22 cellular contexts compared by ENCODE assay signal in the genomic region with DNA sequence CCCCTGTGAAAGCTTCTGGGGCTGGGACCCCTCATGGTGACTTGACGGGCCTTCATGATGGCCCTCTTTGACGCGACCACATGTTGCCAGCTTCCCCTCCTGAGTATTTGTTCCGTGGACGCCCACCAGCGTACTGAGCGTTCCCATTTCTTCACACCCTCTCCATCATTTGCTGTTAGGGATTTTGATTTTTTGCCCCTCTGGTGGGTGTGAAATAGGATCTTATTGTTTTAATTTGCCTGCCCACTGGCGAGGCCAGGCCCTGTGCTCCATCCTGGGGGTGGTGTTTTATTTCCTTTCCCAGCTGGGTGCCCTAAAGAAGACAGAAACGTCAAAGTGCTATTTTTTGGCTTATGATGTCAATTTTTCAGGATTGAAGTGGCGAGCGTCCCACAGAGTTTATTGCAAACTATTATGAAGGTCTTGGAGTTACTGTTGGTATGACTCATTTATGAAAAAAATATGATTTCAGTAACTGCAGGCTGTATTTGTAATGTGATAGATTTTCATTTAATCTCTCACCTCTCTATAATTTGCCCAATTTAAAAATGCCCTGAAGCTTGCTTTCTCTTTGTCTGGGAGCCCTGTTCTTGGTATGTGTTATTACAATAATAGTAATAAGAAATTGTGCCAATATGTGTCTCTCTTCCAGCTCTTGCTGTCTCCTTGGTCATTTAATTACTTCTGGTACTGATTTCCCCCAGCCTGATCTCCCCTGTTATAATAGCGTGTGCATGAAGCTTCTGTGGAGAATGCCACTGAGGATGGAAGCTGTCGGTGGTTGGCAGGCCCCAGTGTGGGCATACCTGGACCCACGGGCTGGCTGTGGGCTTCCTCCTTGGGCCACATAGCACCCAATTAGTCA. TPM values are rescaled to one million over a fixed set of nuclear protein-coding genes. Genes with fewer than 3 reads are reported as not detected.
DNase-seq lines count a peak whose midpoint lies in the region; ATAC-seq and TF ChIP-seq lines count a peak whose summit lies in the region.
"Had no signal": no experiment of that assay in that cellular context is flagged by ENCODE, and none has a peak within 500 bp of the region (broad histone marks: within the 10 kb centered on the region; RNA-seq: fewer than 3 reads in every experiment).

No MANE protein-coding gene starts in this region.

- H3K4me1 ChIP-seq in PC-3 (ENCODE audit: insufficient read depth, low read length) = peaks cover 35% of the 10 kb centered on the region
- H3K4me1 ChIP-seq: ascending aorta, upper lobe of right lung had no signal

- no peaks in the 10 kb centered on the region for H3K9me3 Mint-ChIP-seq in central memory CD8-positive, alpha-beta T cell
- H3K9me3 Mint-ChIP-seq: CD4-positive, alpha-beta T cell; nephron; T-helper 2 cell treated with Interferon-gamma antibody and Interleukin-4, amounts not matched to agents 5 μg/mL and 100 μg/mL, for 36 hours had no signal

- H2AFZ ChIP-seq in PC-3 (ENCODE audit: low read length) = no peak overlapping the region

- no peak overlapping the region for H3K4me3 ChIP-seq in PC-3 (ENCODE audit: low read length)
- H3K4me3 ChIP-seq: ascending aorta, upper lobe of right lung had no signal

- H3K4me3 Mint-ChIP-seq in central memory CD8-positive, alpha-beta T cell = no peak overlapping the region
- H3K4me3 Mint-ChIP-seq: activated CD8-positive, alpha-beta memory T cell treated with anti-CD3 and anti-CD28 coated beads, Interleukin-2, amount 10 ng/mL, durations not matched to agents 7 days and 5 days; CD4-positive, alpha-beta T cell; nephron; T-helper 2 cell treated with Interferon-gamma antibody and Interleukin-4, amounts not matched to agents 5 μg/mL and 100 μg/mL, for 36 hours had no signal

- H3K36me3 Mint-ChIP-seq in central memory CD8-positive, alpha-beta T cell (ENCODE audit: insufficient read depth) = no peaks in the 10 kb centered on the region

- H3F3A ChIP-seq in PC-3 (ENCODE audit: low read length, unreplicated experiment) = no peaks in the 10 kb centered on the region

- POLR2A ChIA-PET in PC-3 (lab: Charles Lee; ENCODE audit: unreplicated experiment) = interaction anchor here (0.5 to 0.6 kb wide), 2 partner anchors 17 to 21 kb away, joined by 3 to 9 read pairs; no protein-coding TSS in a partner anchor

- no peaks in the 10 kb centered on the region for H3K79me2 ChIP-seq in PC-3 (ENCODE audit: low read length)

- CTCF ChIA-PET in PC-3 (lab: Charles Lee) = interaction anchor here (0.7 to 2.7 kb wide), 2 partner anchors 37 to 38 kb away, joined by 3 to 12 read pairs; no protein-coding TSS in a partner anchor

- peak overlapping the region; percentile 35 for H3K27ac ChIP-seq in PC-3 (ENCODE audit: low read length)
- H3K27ac ChIP-seq: ascending aorta, upper lobe of right lung had no signal

- intact Hi-C loops in PC-3 (cut with micrococcal nuclease) = no loop called here

- H3K27me3 ChIP-seq in PC-3 (ENCODE audit: low read length) = no peaks in the 10 kb centered on the region
- H3K27me3 ChIP-seq: ascending aorta, upper lobe of right lung had no signal

- H3K27ac Mint-ChIP-seq in central memory CD8-positive, alpha-beta T cell (ENCODE audit: low read depth) = peak overlapping the region; percentile 16
- H3K27ac Mint-ChIP-seq: activated CD8-positive, alpha-beta memory T cell treated with anti-CD3 and anti-CD28 coated beads, Interleukin-2, amount 10 ng/mL, durations not matched to agents 7 days and 5 days; CD4-positive, alpha-beta T cell; nephron; T-helper 2 cell treated with Interferon-gamma antibody and Interleukin-4, amounts not matched to agents 5 μg/mL and 100 μg/mL, for 36 hours had no signal

- no peak overlapping the region for H3K9ac ChIP-seq in PC-3 (ENCODE audit: low read length)

- no peaks in the 10 kb centered on the region for H4K20me1 ChIP-seq in PC-3 (ENCODE audit: low read length)

- BruUV-seq in PC-3 (replicated peaks; lab: Mats Ljungman, UMichigan) = no TSS peak

- H3K4me1 Mint-ChIP-seq in central memory CD8-positive, alpha-beta T cell = peaks cover 19% of the 10 kb centered on the region

- no peaks in the 10 kb centered on the region for H3K9me2 ChIP-seq in PC-3 (replicated peaks; ENCODE audit: low read length)

- H3K9me3 ChIP-seq in PC-3 (ENCODE audit: low read length) = no peaks in the 10 kb centered on the region
- H3K9me3 ChIP-seq: ascending aorta, upper lobe of right lung had no signal

- no peak for TF ChIP-seq CTCF in PC-3 (conservative IDR thresholded peaks at IDR 0.05; ENCODE audit: low read depth, low read length)

- no peaks in the 10 kb centered on the region for H3K36me3 ChIP-seq in PC-3 (ENCODE audit: low read depth, low read length)
- H3K36me3 ChIP-seq: ascending aorta, upper lobe of right lung had no signal

- ATAC-seq in PC-3 (peak; percentile 69), GM21390 (IDR thresholded peaks at IDR 0.05; ENCODE audit: unreplicated experiment) (no peak)
- no peak for ATAC-seq in central memory CD8-positive, alpha-beta T cell (replicated peaks; ENCODE audit: extremely low read depth, poor library complexity, severe bottlenecking)
- ATAC-seq: activated CD8-positive, alpha-beta memory T cell treated with anti-CD3 and anti-CD28 coated beads, Interleukin-2, amount 10 ng/mL, durations not matched to agents 7 days and 5 days; upper lobe of right lung had no signal

- H3K4me2 ChIP-seq in PC-3 (ENCODE audit: low read length) = peak overlapping the region; percentile 18

- DNase-seq in AG08395 (ENCODE audit: low spot score) = peak; percentile 51
- DNase-seq in PC-3 = peak; percentile 28
- no peak for DNase-seq in central memory CD8-positive, alpha-beta T cell (ENCODE audit: low spot score in 2 of 2)
- peak; percentile 14 for DNase-seq in myocyte (ENCODE audit: low read depth)
- no peak for DNase-seq in NCI-H748 treated with DMSO at 0.1 percent for 48 hours (lab: John Stamatoyannopoulos, UW)
- no peak for DNase-seq in NCI-H226
- no peak for DNase-seq in T-helper 1 cell
- DNase-seq: ACHN; activated CD4-positive, CD25-positive, alpha-beta regulatory T cell; activated CD8-positive, alpha-beta memory T cell treated with anti-CD3 and anti-CD28 coated beads, Interleukin-2, amount 10 ng/mL, durations not matched to agents 7 days and 5 days; CD4-positive, alpha-beta T cell; EL; kidney glomerular epithelial cell; mesendoderm; NCI-H146; SHP77 treated with DMSO at 0.1 percent for 48 hours; stimulated activated naive CD4-positive, alpha-beta T cell treated with Interleukin-2 at 50 U/mL for 16 hours; upper lobe of right lung had no signal

- H3K27me3 Mint-ChIP-seq in central memory CD8-positive, alpha-beta T cell = no peaks in the 10 kb centered on the region
- H3K27me3 Mint-ChIP-seq: activated CD8-positive, alpha-beta memory T cell treated with anti-CD3 and anti-CD28 coated beads, Interleukin-2, amount 10 ng/mL, durations not matched to agents 7 days and 5 days; CD4-positive, alpha-beta T cell had no signal

RNA-seq across cellular contexts. Expression of gene WDR25, which starts 46.5 kb away (rescaled TPM):
- total RNA-seq in PC-3 (2014; rRNA removed) (8.3 and 13.0 TPM in 2 replicates), myocyte (13.8 and 19.1 TPM in 2 replicates)
- 18.4 TPM for polyA plus RNA-seq in myocyte (2012)

Comparison
In these comparisons a context has a peak if more than half of its experiments do, and no peak if none do; other contexts are left out.
1. DNase-seq: peak in AG08395 (single experiment), PC-3 (single experiment) and myocyte (single experiment); none in central memory CD8-positive, alpha-beta T cell (0 of 2), NCI-H748 treated with DMSO at 0.1 percent for 48 hours (single experiment), NCI-H226 (single experiment) and T-helper 1 cell (0 of 5).